In the genomic region with DNA sequence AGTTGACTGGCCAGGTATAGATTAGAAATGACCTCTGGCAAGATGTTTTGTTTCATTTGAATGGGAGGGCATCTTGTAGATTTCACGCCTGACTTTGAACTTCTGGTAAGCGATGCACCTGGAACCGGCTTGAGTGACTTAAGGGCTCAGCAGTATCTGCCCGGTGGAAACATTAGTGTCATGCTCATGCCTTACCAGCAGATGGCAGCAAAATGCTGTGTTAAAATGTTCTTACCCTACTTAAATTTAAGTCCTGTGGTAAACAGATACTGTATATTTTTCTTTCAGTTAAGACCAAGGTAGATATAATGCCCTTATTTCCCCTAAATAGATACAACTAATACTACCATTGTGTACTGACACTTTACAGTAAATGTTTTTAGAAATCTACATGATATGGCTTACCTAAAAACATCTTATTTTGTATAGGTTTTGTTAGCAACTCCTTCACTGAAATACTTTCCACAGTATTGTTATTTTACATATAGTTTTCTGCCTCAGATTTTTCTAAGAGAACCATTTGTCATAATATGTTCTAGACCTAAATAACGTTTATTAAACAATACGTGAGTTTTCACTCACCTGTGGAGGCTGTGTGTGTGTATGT, we compare ENCODE assay signal across 8 cellular contexts. TPM values are rescaled to one million over a fixed set of nuclear protein-coding genes. Genes with fewer than 3 reads are reported as not detected.
DNase-seq lines count a peak whose midpoint lies in the region; ATAC-seq and TF ChIP-seq lines count a peak whose summit lies in the region.

No MANE protein-coding gene starts in this region.

- H3K4me2 ChIP-seq in smooth muscle cell = no peak overlapping the region

- H3F3A ChIP-seq in smooth muscle cell (ENCODE audit: low read depth) = peaks cover 5% of the 10 kb centered on the region

- no peak overlapping the region for H2AFZ ChIP-seq in smooth muscle cell (ENCODE audit: low read depth)

- peak; percentile 67 for ATAC-seq in HG02623 (IDR thresholded peaks at IDR 0.05; ENCODE audit: unreplicated experiment)

- no peaks in the 10 kb centered on the region for H3K4me1 ChIP-seq in smooth muscle cell (ENCODE audit: low read depth)

- peaks cover 14% of the 10 kb centered on the region for H3K79me2 ChIP-seq in smooth muscle cell (ENCODE audit: low read depth)

- H3K4me3 ChIP-seq in astrocyte of the cerebellum (ENCODE audit: low read depth, low read length) = no peak overlapping the region
- H3K4me3 ChIP-seq in smooth muscle cell = no peak overlapping the region

- in situ Hi-C loops in astrocyte of the cerebellum (cut with HindIII; ENCODE audit: low sequenced_read_pairs) = no loop called here

- no peak overlapping the region for H3K27ac ChIP-seq in smooth muscle cell (ENCODE audit: low read depth)

- 39% methylated on average over 6 of the region's 6 CpGs for WGBS in smooth muscle cell (ENCODE audit: low lambda C conversion rate)

- H4K20me1 ChIP-seq in smooth muscle cell (ENCODE audit: low read depth) = peaks cover 41% of the 10 kb centered on the region

- no peak overlapping the region for H3K9ac ChIP-seq in smooth muscle cell (ENCODE audit: low read depth)

- TF ChIP-seq CTCF in GM12873 (IDR thresholded peaks at IDR 0.05; ENCODE audit: insufficient read depth, low read depth, low read length, missing control alignments) = peak; percentile 79
- TF ChIP-seq CTCF in astrocyte of the cerebellum (IDR thresholded peaks at IDR 0.05; ENCODE audit: low read depth, low read length, missing control alignments) = peak; percentile 67
- peak; percentile 84 for TF ChIP-seq CTCF in smooth muscle cell (IDR thresholded peaks at IDR 0.05; ENCODE audit: borderline replicate concordance, insufficient read depth, poor library complexity, severe bottlenecking)

- H3K9me3 ChIP-seq in smooth muscle cell (replicated peaks; ENCODE audit: low read depth) = no peaks in the 10 kb centered on the region

- DNase-seq in NCI-H128 (lab: John Stamatoyannopoulos, UW; ENCODE audit: unreplicated experiment) = peak; percentile 14
- DNase-seq in T-helper 9 cell = peak; percentile 39
- peak; percentile 71 for DNase-seq in astrocyte of the cerebellum (ENCODE audit: low read depth)
- peak; percentile 31 to 72 for DNase-seq in hippocampal formation (lab: John Stamatoyannopoulos, UW)
- DNase-seq in smooth muscle cell (lab: John Stamatoyannopoulos, UW; ENCODE audit: unreplicated experiment) = peak; percentile 5
- no peak for DNase-seq in epidermal melanocyte (ENCODE audit: insufficient read length, low spot score)

- peaks cover 5% of the 10 kb centered on the region for H3K36me3 ChIP-seq in smooth muscle cell (ENCODE audit: low read depth)

- H3K27me3 ChIP-seq in smooth muscle cell (ENCODE audit: low read depth) = no peaks in the 10 kb centered on the region

RNA-seq across cellular contexts. Expression of a gene that starts 25.5 kb away (rescaled TPM):
- total RNA-seq in smooth muscle cell = 9.5 and 12.6 TPM in 2 replicates
- 6.2 and 9.7 TPM in 2 replicates for polyA plus RNA-seq in smooth muscle cell

RNA-seq across cellular contexts. Expression of a gene that starts 25.9 kb away (rescaled TPM):
- 9.2 and 9.7 TPM in 2 replicates for total RNA-seq in smooth muscle cell
- polyA plus RNA-seq in smooth muscle cell = 6.0 and 8.5 TPM in 2 replicates
